1 cellular context compared by ENCODE assay signal in the genomic region with DNA sequence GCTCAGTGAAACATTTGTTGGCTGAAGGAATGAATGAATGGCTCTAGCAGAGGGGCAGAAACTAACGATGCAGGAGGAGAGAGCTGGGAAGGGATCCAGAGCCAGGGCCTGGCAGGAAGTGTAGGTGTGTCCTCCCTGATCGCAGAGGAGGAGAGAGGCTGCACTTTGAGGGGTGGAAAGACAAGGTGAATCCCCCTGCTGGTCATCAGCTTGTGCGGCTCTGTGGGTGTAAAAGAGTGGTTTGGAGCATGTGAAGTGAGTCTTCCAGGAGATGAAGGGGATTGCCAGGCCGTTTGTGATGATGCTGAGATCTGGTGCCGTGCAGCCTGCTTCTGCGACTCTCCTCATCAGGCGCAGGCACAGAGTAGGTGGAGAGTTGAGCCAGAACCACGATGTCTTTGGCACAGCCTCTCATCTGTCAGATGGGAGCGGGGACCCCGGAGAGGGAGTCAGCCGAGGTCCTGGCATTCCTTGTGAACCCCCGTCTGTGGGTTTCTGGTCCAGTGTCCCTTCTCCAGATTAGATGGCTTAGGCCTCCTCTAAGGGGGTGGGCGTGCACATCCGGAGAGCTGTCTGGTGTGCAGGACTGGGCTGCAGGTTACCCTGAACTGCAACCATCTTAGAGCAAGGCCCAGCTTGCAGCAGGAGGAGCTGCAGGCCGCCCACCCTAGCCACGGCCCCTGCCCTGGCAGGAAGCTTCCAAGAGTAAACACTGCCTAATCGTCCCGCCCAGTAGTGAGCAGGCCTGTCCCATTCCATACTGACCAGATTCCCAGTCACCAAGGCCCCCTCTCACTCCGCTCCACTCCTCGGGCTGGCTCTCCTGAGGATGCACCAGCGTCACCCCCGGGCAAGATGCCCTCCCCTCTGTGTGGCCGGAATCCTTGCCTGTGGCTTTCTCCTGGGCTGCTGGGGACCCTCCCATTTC.
TF ChIP-seq lines count a peak whose summit lies in the region.

A gene (plus strand): TSS at position 753 of the 928 bp plus-strand sequence. CDS start 77 bp downstream, at position 830.

TF ChIP-seq in HepG2, 621 proteins besides CTCF, POLR2A, EP300 and RAD21 (continued from another document and continues in another):
- TF ChIP-seq, protein P1, sequence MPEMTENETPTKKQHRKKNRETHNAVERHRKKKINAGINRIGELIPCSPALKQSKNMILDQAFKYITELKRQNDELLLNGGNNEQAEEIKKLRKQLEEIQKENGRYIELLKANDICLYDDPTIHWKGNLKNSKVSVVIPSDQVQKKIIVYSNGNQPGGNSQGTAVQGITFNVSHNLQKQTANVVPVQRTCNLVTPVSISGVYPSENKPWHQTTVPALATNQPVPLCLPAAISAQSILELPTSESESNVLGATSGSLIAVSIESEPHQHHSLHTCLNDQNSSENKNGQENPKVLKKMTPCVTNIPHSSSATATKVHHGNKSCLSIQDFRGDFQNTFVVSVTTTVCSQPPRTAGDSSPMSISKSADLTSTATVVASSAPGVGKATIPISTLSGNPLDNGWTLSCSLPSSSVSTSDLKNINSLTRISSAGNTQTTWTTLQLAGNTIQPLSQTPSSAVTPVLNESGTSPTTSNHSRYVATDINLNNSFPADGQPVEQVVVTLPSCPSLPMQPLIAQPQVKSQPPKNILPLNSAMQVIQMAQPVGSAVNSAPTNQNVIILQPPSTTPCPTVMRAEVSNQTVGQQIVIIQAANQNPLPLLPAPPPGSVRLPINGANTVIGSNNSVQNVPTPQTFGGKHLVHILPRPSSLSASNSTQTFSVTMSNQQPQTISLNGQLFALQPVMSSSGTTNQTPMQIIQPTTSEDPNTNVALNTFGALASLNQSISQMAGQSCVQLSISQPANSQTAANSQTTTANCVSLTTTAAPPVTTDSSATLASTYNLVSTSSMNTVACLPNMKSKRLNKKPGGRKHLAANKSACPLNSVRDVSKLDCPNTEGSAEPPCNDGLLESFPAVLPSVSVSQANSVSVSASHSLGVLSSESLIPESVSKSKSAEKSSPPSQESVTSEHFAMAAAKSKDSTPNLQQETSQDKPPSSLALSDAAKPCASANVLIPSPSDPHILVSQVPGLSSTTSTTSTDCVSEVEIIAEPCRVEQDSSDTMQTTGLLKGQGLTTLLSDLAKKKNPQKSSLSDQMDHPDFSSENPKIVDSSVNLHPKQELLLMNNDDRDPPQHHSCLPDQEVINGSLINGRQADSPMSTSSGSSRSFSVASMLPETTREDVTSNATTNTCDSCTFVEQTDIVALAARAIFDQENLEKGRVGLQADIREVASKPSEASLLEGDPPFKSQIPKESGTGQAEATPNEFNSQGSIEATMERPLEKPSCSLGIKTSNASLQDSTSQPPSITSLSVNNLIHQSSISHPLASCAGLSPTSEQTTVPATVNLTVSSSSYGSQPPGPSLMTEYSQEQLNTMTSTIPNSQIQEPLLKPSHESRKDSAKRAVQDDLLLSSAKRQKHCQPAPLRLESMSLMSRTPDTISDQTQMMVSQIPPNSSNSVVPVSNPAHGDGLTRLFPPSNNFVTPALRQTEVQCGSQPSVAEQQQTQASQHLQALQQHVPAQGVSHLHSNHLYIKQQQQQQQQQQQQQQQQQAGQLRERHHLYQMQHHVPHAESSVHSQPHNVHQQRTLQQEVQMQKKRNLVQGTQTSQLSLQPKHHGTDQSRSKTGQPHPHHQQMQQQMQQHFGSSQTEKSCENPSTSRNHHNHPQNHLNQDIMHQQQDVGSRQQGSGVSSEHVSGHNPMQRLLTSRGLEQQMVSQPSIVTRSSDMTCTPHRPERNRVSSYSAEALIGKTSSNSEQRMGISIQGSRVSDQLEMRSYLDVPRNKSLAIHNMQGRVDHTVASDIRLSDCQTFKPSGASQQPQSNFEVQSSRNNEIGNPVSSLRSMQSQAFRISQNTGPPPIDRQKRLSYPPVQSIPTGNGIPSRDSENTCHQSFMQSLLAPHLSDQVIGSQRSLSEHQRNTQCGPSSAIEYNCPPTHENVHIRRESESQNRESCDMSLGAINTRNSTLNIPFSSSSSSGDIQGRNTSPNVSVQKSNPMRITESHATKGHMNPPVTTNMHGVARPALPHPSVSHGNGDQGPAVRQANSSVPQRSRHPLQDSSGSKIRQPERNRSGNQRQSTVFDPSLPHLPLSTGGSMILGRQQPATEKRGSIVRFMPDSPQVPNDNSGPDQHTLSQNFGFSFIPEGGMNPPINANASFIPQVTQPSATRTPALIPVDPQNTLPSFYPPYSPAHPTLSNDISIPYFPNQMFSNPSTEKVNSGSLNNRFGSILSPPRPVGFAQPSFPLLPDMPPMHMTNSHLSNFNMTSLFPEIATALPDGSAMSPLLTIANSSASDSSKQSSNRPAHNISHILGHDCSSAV (CRISPR knock-in tag; IDR thresholded peaks at IDR 0.05; ENCODE audit: borderline replicate concordance), result no peak
- TF ChIP-seq, protein P2, sequence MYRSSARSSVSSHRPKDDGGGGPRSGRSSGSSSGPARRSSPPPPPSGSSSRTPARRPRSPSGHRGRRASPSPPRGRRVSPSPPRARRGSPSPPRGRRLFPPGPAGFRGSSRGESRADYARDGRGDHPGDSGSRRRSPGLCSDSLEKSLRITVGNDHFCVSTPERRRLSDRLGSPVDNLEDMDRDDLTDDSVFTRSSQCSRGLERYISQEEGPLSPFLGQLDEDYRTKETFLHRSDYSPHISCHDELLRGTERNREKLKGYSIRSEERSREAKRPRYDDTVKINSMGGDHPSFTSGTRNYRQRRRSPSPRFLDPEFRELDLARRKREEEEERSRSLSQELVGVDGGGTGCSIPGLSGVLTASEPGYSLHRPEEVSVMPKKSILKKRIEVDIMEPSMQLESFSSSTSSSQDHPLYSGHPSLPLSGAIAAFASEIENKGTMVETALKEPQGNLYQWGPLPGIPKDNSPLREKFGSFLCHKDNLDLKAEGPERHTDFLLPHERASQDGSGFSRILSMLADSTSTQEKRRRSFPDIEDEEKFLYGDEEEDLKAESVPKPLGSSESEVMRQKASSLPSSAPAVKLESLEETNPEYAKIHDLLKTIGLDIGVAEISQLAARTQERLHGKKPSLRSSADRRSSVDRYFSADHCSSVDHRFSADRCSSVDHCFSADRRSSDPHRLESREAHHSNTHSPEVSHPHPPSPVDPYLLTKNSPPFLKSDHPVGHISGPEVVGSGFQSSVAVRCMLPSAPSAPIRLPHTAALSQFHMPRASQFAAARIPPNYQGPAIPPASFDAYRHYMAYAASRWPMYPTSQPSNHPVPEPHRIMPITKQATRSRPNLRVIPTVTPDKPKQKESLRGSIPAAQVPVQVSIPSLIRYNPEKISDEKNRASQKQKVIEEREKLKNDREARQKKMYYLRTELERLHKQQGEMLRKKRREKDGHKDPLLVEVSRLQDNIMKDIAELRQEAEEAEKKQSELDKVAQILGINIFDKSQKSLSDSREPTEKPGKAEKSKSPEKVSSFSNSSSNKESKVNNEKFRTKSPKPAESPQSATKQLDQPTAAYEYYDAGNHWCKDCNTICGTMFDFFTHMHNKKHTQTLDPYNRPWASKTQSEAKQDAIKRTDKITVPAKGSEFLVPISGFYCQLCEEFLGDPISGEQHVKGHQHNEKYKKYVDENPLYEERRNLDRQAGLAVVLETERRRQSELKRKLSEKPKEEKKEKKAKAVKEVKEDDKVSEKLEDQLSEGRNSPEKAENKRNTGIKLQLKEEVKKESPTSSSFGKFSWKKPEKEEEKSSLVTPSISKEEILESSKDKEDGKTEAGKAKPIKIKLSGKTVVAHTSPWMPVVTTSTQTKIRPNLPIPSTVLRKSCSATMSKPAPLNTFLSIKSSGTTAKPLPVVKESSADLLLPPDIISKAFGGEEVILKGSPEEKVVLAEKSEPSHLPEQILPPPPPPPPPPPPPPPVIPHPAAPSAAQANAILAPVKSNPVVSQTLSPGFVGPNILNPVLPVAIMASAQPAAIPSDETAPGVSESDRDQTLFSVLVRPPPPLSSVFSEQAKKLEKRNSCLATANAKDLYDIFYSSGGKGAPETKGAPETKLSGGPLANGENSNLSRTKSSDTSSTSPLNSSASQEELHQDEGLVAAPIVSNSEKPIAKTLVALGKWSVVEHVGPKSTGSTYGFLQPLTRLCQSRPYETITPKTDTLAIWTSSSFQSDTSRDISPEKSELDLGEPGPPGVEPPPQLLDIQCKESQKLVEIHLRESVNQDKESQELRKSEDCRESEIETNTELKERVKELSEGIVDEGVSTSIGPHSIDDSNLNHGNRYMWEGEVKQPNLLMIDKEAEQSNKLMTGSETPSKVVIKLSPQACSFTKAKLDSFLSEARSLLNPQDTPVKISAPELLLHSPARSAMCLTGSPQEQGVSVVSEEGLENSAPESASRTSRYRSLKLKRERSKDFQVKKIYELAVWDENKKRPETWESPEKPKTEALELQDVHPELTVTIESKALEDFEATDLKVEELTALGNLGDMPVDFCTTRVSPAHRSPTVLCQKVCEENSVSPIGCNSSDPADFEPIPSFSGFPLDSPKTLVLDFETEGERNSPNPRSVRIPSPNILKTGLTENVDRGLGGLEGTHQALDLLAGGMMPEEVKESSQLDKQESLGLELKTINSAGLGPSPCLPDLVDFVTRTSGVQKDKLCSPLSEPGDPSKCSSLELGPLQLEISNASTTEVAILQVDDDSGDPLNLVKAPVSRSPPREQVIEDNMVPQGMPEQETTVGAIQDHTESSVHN (CRISPR knock-in tag; IDR thresholded peaks at IDR 0.05), result 0 out of 2 replicates have a peak, but pooled peaks have one; percentile 27
- TF ChIP-seq ZSCAN29 (CRISPR knock-in tag; conservative IDR thresholded peaks at IDR 0.05) (0 out of 2 replicates have a peak, but pooled peaks have one; percentile 27), FOXO1 (CRISPR knock-in tag; IDR thresholded peaks at IDR 0.05) (no peak), SALL2 (CRISPR knock-in tag; IDR thresholded peaks at IDR 0.05) (no peak), SOX6 (IDR thresholded peaks at IDR 0.05) (no peak), SOX6 (CRISPR knock-in tag; IDR thresholded peaks at IDR 0.05) (peak; percentile 12; the same call in 1 of the 2 replicates), FOXJ3 (CRISPR knock-in tag; IDR thresholded peaks at IDR 0.05; ENCODE audit: borderline replicate concordance) (no peak), KLF9 (CRISPR knock-in tag; IDR thresholded peaks at IDR 0.05; ENCODE audit: low read depth) (no peak), HHEX (CRISPR knock-in tag; IDR thresholded peaks at IDR 0.05) (no peak), ZFY (CRISPR knock-in tag; IDR thresholded peaks at IDR 0.05) (peak; percentile 62), ZBTB38 (CRISPR knock-in tag; IDR thresholded peaks at IDR 0.05) (0 out of 2 replicates have a peak, but pooled peaks have one; percentile 4), NFRKB (IDR thresholded peaks at IDR 0.05) (no peak), TBP (CRISPR knock-in tag; IDR thresholded peaks at IDR 0.05) (no peak), ZNF782 (CRISPR knock-in tag; IDR thresholded peaks at IDR 0.05; ENCODE audit: borderline replicate concordance) (no peak), ZBTB7A (CRISPR knock-in tag; IDR thresholded peaks at IDR 0.05) (0 out of 2 replicates have a peak, but pooled peaks have one; percentile 51)
- TF ChIP-seq, protein P3, sequence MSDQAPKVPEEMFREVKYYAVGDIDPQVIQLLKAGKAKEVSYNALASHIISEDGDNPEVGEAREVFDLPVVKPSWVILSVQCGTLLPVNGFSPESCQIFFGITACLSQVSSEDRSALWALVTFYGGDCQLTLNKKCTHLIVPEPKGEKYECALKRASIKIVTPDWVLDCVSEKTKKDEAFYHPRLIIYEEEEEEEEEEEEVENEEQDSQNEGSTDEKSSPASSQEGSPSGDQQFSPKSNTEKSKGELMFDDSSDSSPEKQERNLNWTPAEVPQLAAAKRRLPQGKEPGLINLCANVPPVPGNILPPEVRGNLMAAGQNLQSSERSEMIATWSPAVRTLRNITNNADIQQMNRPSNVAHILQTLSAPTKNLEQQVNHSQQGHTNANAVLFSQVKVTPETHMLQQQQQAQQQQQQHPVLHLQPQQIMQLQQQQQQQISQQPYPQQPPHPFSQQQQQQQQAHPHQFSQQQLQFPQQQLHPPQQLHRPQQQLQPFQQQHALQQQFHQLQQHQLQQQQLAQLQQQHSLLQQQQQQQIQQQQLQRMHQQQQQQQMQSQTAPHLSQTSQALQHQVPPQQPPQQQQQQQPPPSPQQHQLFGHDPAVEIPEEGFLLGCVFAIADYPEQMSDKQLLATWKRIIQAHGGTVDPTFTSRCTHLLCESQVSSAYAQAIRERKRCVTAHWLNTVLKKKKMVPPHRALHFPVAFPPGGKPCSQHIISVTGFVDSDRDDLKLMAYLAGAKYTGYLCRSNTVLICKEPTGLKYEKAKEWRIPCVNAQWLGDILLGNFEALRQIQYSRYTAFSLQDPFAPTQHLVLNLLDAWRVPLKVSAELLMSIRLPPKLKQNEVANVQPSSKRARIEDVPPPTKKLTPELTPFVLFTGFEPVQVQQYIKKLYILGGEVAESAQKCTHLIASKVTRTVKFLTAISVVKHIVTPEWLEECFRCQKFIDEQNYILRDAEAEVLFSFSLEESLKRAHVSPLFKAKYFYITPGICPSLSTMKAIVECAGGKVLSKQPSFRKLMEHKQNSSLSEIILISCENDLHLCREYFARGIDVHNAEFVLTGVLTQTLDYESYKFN (CRISPR knock-in tag; conservative IDR thresholded peaks at IDR 0.05), result 0 out of 2 replicates have a peak, but pooled peaks have one; percentile 10
- TF ChIP-seq, protein P4, sequence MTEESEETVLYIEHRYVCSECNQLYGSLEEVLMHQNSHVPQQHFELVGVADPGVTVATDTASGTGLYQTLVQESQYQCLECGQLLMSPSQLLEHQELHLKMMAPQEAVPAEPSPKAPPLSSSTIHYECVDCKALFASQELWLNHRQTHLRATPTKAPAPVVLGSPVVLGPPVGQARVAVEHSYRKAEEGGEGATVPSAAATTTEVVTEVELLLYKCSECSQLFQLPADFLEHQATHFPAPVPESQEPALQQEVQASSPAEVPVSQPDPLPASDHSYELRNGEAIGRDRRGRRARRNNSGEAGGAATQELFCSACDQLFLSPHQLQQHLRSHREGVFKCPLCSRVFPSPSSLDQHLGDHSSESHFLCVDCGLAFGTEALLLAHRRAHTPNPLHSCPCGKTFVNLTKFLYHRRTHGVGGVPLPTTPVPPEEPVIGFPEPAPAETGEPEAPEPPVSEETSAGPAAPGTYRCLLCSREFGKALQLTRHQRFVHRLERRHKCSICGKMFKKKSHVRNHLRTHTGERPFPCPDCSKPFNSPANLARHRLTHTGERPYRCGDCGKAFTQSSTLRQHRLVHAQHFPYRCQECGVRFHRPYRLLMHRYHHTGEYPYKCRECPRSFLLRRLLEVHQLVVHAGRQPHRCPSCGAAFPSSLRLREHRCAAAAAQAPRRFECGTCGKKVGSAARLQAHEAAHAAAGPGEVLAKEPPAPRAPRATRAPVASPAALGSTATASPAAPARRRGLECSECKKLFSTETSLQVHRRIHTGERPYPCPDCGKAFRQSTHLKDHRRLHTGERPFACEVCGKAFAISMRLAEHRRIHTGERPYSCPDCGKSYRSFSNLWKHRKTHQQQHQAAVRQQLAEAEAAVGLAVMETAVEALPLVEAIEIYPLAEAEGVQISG (CRISPR knock-in tag; IDR thresholded peaks at IDR 0.05), result peak; percentile 84
- TF ChIP-seq, protein P5, sequence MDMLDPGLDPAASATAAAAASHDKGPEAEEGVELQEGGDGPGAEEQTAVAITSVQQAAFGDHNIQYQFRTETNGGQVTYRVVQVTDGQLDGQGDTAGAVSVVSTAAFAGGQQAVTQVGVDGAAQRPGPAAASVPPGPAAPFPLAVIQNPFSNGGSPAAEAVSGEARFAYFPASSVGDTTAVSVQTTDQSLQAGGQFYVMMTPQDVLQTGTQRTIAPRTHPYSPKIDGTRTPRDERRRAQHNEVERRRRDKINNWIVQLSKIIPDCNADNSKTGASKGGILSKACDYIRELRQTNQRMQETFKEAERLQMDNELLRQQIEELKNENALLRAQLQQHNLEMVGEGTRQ (IDR thresholded peaks at IDR 0.05; ENCODE audit: low read depth, low read length), result no peak
- TF ChIP-seq, protein P5 (CRISPR knock-in tag; IDR thresholded peaks at IDR 0.05; ENCODE audit: borderline replicate concordance), result no peak
